8 cellular contexts compared by ENCODE assay signal in the genomic region with DNA sequence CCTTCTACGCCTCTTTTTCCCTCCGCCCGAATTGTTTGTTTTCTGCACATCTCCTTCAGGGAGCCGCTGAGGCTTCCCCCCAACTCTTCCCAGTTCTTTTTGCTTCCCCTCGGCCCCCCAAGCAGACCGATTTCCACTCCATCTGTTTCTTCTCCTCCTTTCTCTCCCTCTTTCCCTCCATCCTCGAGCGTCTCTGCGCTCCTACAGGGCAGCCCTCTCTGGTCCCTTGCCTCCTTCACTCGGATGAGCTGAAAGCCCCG. TPM values are rescaled to one million over a fixed set of nuclear protein-coding genes. Genes with fewer than 3 reads are reported as not detected.
A peak's percentile ranks its signal among the peaks of the same experiment; 100 is the strongest.
DNase-seq lines count a peak whose midpoint lies in the region; TF ChIP-seq lines count a peak whose summit lies in the region.

No MANE protein-coding gene starts in this region.

- H3K27ac ChIP-seq in suprapubic skin, result no peak overlapping the region
- H3K27ac ChIP-seq in OCI-LY7 (ENCODE audit: low read depth, low read length, poor library complexity, severe bottlenecking), result no peak overlapping the region

- 4% methylated on average over 11 of the region's 11 CpGs for WGBS in suprapubic skin

- no peak overlapping the region for H2AFZ ChIP-seq in OCI-LY7 (ENCODE audit: low read length)

- H3K9me2 ChIP-seq in OCI-LY7 (ENCODE audit: insufficient read depth, low read length), result no peaks in the 10 kb centered on the region

- TF ChIP-seq CTCF in suprapubic skin (IDR thresholded peaks at IDR 0.05) (no peak), OCI-LY7 (conservative IDR thresholded peaks at IDR 0.05; ENCODE audit: low read length) (no peak)

- H3K4me1 Mint-ChIP-seq in activated T-cell treated with anti-CD3 and anti-CD28 coated beads, Interleukin-2, amount 50 U/mL, for 24 hours (ENCODE audit: low read depth), result peaks cover 77% of the 10 kb centered on the region
- H3K4me1 Mint-ChIP-seq in activated CD4-positive, alpha-beta memory T cell treated with anti-CD3 and anti-CD28 coated beads for 36 hours (ENCODE audit: low read depth), result peaks cover 67% of the 10 kb centered on the region

- no peak for TF ChIP-seq POLR2A in suprapubic skin (IDR thresholded peaks at IDR 0.05)

- H3K27ac Mint-ChIP-seq in activated T-cell treated with anti-CD3 and anti-CD28 coated beads, Interleukin-2, amount 50 U/mL, for 24 hours, result no peak overlapping the region
- H3K27ac Mint-ChIP-seq in activated CD4-positive, alpha-beta memory T cell treated with anti-CD3 and anti-CD28 coated beads for 36 hours, result no peak overlapping the region

- no TSS peak for BruUV-seq in OCI-LY7 (replicated peaks; lab: Mats Ljungman, UMichigan)

- CTCF ChIA-PET in activated CD4-positive, alpha-beta memory T cell treated with anti-CD3 and anti-CD28 coated beads for 36 hours (lab: Charles Lee), result interaction anchor here (0.9 to 2.2 kb wide), 4 partner anchors 17 to 391 kb away, joined by 3 to 6 read pairs (median 3); no protein-coding TSS in a partner anchor
- CTCF ChIA-PET in OCI-LY7 (lab: Charles Lee; ENCODE audit: unreplicated experiment), result no interaction called here

- H3K36me3 ChIP-seq in suprapubic skin (no peaks in the 10 kb centered on the region), OCI-LY7 (ENCODE audit: insufficient read depth, low read length) (no peaks in the 10 kb centered on the region)

- H3K79me2 ChIP-seq in OCI-LY7 (ENCODE audit: insufficient read depth, low read depth, low read length), result no peaks in the 10 kb centered on the region

- H3K9me3 ChIP-seq in iPS-18c (ENCODE audit: control insufficient read depth, insufficient read depth, low read length), result no peaks in the 10 kb centered on the region
- H3K9me3 ChIP-seq in suprapubic skin, result no peaks in the 10 kb centered on the region
- H3K9me3 ChIP-seq in OCI-LY7 (ENCODE audit: low read length), result no peaks in the 10 kb centered on the region

- H3K9me3 Mint-ChIP-seq in activated T-cell treated with anti-CD3 and anti-CD28 coated beads, Interleukin-2, amount 50 U/mL, for 24 hours, result no peaks in the 10 kb centered on the region
- H3K9me3 Mint-ChIP-seq in activated CD4-positive, alpha-beta memory T cell treated with anti-CD3 and anti-CD28 coated beads for 36 hours, result no peaks in the 10 kb centered on the region

- no peak overlapping the region for H3K4me2 ChIP-seq in OCI-LY7 (ENCODE audit: low read length)

- no peak for TF ChIP-seq EP300 in suprapubic skin (IDR thresholded peaks at IDR 0.05)

- no peaks in the 10 kb centered on the region for H4K20me1 ChIP-seq in OCI-LY7 (ENCODE audit: insufficient read depth, low read length)

- H3K4me3 Mint-ChIP-seq in activated T-cell treated with anti-CD3 and anti-CD28 coated beads, Interleukin-2, amount 50 U/mL, for 24 hours, result peak overlapping the region; percentile 79
- peak overlapping the region; percentile 53 for H3K4me3 Mint-ChIP-seq in activated CD4-positive, alpha-beta memory T cell treated with anti-CD3 and anti-CD28 coated beads for 36 hours

- H3K4me3 ChIP-seq in iPS-18c (ENCODE audit: insufficient read depth, low read depth, low read length), result peak overlapping the region; percentile 38
- H3K4me3 ChIP-seq in suprapubic skin, result peak overlapping the region; percentile 42
- no peak overlapping the region for H3K4me3 ChIP-seq in OCI-LY7 (ENCODE audit: low read depth, low read length, poor library complexity, severe bottlenecking)

- peaks cover 71% of the 10 kb centered on the region for H3K4me1 ChIP-seq in suprapubic skin
- H3K4me1 ChIP-seq in OCI-LY7 (ENCODE audit: insufficient read depth, low read length, poor library complexity, severe bottlenecking), result no peaks in the 10 kb centered on the region

- intact Hi-C loops in activated CD4-positive, alpha-beta memory T cell treated with anti-CD3 and anti-CD28 coated beads for 36 hours (cut with micrococcal nuclease), result loop anchor here (5.0 kb wide), 2 partner anchors 240 to 545 kb away; a partner anchor contains a TSS
- intact Hi-C loops in OCI-LY7 (cut with micrococcal nuclease; ENCODE audit: unreplicated experiment), result no loop called here

- H3K27me3 Mint-ChIP-seq in activated T-cell treated with anti-CD3 and anti-CD28 coated beads, Interleukin-2, amount 50 U/mL, for 24 hours, result peaks cover 100% of the 10 kb centered on the region
- peaks cover 92% of the 10 kb centered on the region for H3K27me3 Mint-ChIP-seq in activated CD4-positive, alpha-beta memory T cell treated with anti-CD3 and anti-CD28 coated beads for 36 hours

- POLR2A ChIA-PET in activated CD4-positive, alpha-beta memory T cell treated with anti-CD3 and anti-CD28 coated beads for 36 hours (lab: Charles Lee), result interaction anchor here (1.9 kb wide), 1 partner anchor 15 kb away, joined by 6 read pairs; a partner anchor contains a TSS
- POLR2A ChIA-PET in OCI-LY7 (lab: Charles Lee), result no interaction called here

- no peak for DNase-seq in activated T-cell treated with anti-CD3 and anti-CD28 coated beads, Interleukin-2, amount 50 U/mL, for 24 hours
- DNase-seq in activated T-cell treated with anti-CD3 and anti-CD28 coated beads for 4 hours (no peak), suprapubic skin (ENCODE audit: low spot score in 2 of 2) (no peak), cerebellar cortex (ENCODE audit: low spot score) (no peak), OCI-LY7 (ENCODE audit: low spot score) (no peak), A172 (ENCODE audit: low spot score) (no peak)
- no peak for DNase-seq in activated CD4-positive, alpha-beta memory T cell treated with anti-CD3 and anti-CD28 coated beads for 36 hours

- H3K27me3 ChIP-seq in suprapubic skin, result peaks cover 100% of the 10 kb centered on the region

- H3K36me3 Mint-ChIP-seq in activated T-cell treated with anti-CD3 and anti-CD28 coated beads, Interleukin-2, amount 50 U/mL, for 24 hours (ENCODE audit: low read depth), result no peaks in the 10 kb centered on the region
- H3K36me3 Mint-ChIP-seq in activated CD4-positive, alpha-beta memory T cell treated with anti-CD3 and anti-CD28 coated beads for 36 hours, result no peaks in the 10 kb centered on the region

RNA-seq across cellular contexts. Expression of a gene that starts 0.3 kb away (rescaled TPM):
- total RNA-seq in activated CD4-positive, alpha-beta memory T cell treated with anti-CD3 and anti-CD28 coated beads for 36 hours, result not detected
- total RNA-seq in suprapubic skin, result not detected
- total RNA-seq in OCI-LY7 (2014; rRNA removed; shearing (Covaris generic)), result not detected in 2 replicates
- total RNA-seq in OCI-LY7 (2022), result not detected in 2 replicates
- total RNA-seq in A172 (2014; rRNA removed; shearing (Covaris generic)), result 21.6 and 30.4 TPM in 2 replicates

RNA-seq across cellular contexts. Expression of a gene that starts 15.1 kb away (rescaled TPM):
- total RNA-seq in activated CD4-positive, alpha-beta memory T cell treated with anti-CD3 and anti-CD28 coated beads for 36 hours, result under 1 TPM; 0.40 to 0.58 TPM
- 10 to 100 TPM in 2 of 4 donors, 1 to 10 TPM in 1, not detected in 1; 1.3 to 11.8 (median 10.3) TPM for total RNA-seq in suprapubic skin
- 4.1 TPM in 1 of 2 replicates, not detected in the other for total RNA-seq in OCI-LY7 (2014; rRNA removed; shearing (Covaris generic))
- 2.4 and 4.3 TPM in 2 replicates for total RNA-seq in OCI-LY7 (2022)
- 21.2 and 34.3 TPM in 2 replicates for total RNA-seq in A172 (2014; rRNA removed; shearing (Covaris generic))

Comparison
In these comparisons a context has a peak if more than half of its experiments do, and no peak if none do; other contexts are left out.
1. RNA of a gene that starts 0.3 kb away (total RNA-seq): 21.6 to 30.4 TPM in A172; not detected in OCI-LY7, not detected in activated CD4-positive, alpha-beta memory T cell treated with anti-CD3 and anti-CD28 coated beads for 36 hours and not detected in suprapubic skin; every median in the first group is over 10 times any median in the second.